Comparison of ENCODE assay signal across 9 cellular contexts in the genomic region with DNA sequence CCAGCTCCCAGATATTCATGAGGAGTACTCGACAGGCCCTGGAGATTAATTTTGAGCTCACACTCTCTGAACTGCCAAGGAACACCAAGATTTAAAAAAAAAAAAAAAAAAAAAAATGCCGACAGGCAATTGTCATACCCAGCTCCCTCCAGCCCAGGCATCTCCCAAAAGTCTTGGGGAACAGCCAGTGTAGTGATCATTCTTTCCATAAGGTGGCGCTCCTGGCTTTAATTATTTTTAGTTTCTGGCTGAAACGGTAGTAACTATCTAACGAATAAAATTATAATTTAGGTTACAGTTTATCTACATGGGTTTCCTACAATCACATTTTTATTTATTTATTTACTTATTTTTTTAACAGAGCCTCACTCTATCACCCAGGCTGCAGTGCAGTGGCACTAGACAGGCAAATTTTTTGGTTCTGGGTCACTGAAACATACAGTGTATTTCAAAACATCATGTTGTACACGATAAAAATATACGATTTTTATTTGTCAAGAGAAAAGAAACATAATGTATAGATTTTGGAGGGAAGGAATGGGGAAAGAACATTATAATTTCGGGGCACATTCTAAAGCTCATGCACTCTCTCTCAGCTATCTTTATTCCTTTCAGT.
DNase-seq lines count a peak whose midpoint lies in the region; ATAC-seq and TF ChIP-seq lines count a peak whose summit lies in the region.
"Had no signal": no experiment of that assay in that cellular context is flagged by ENCODE, and none has a peak within 500 bp of the region (broad histone marks: within the 10 kb centered on the region; RNA-seq: fewer than 3 reads in every experiment).

No MANE protein-coding gene starts in this region.

- peaks cover 61% of the 10 kb centered on the region for H3K36me3 Mint-ChIP-seq in endothelial cell (ENCODE audit: low read depth, unreplicated experiment)

- DNase-seq in DMS153 treated with DMSO at 0.1 percent for 48 hours (lab: John Stamatoyannopoulos, UW; ENCODE audit: unreplicated experiment) (peak; percentile 7), DMS153 (lab: John Stamatoyannopoulos, UW) (no peak), HS-5 (ENCODE audit: low read depth) (peak; percentile 16), RWPE1 (ENCODE audit: low spot score) (peak; percentile 39), endothelial cell (ENCODE audit: low spot score) (peak; percentile 58), midbrain (lab: John Stamatoyannopoulos, UW) (peak; percentile 77)

- CTCF ChIA-PET in RWPE1 (lab: Yijun Ruan, JAX): interaction anchor here (0.6 to 1.4 kb wide), 7 partner anchors 12 to 1604 kb away, joined by 3 to 6 read pairs (median 4); no protein-coding TSS in a partner anchor

- POLR2A ChIA-PET in RWPE1 (lab: Yijun Ruan, JAX; ENCODE audit: low non-redundant PET): no interaction called here

- H3K4me1 Mint-ChIP-seq in endothelial cell (ENCODE audit: unreplicated experiment): peaks cover 3% of the 10 kb centered on the region

- TF ChIP-seq CTCF in RWPE1 (conservative IDR thresholded peaks at IDR 0.05; ENCODE audit: low read depth) (peak; percentile 70), endothelial cell (IDR thresholded peaks at IDR 0.05; ENCODE audit: unreplicated experiment) (peak; percentile 81)

- peaks cover 1% of the 10 kb centered on the region for H3K27me3 Mint-ChIP-seq in endothelial cell (ENCODE audit: unreplicated experiment)

- ATAC-seq in GM19397 (IDR thresholded peaks at IDR 0.05; ENCODE audit: unreplicated experiment) (no peak), HG02852 (IDR thresholded peaks at IDR 0.05; ENCODE audit: unreplicated experiment) (no peak)

- H3K4me3 Mint-ChIP-seq in endothelial cell (ENCODE audit: unreplicated experiment): no peak overlapping the region

- H3K27ac ChIP-seq in RWPE1: no peak overlapping the region
- H3K27ac ChIP-seq: BLaER1 had no signal

- H3K9me3 Mint-ChIP-seq in endothelial cell (ENCODE audit: unreplicated experiment): no peaks in the 10 kb centered on the region

- no peak overlapping the region for H3K27ac Mint-ChIP-seq in endothelial cell (ENCODE audit: unreplicated experiment)
